In genomic region chr1:162019006-162019405, GRCh38 we compare ENCODE assay signal across 1 cellular context.
A peak's percentile ranks its signal among the peaks of the same experiment; 100 is the strongest.
TF ChIP-seq lines count a peak whose summit lies in the region.

No MANE protein-coding gene starts in this region.

TF ChIP-seq in SK-N-SH, 30 proteins besides CTCF, POLR2A, EP300 and RAD21 (continued from another document):
- TF ChIP-seq REST (IDR thresholded peaks at IDR 0.05; ENCODE audit: low read depth, low read length) (no peak), RXRA (IDR thresholded peaks at IDR 0.05; ENCODE audit: borderline replicate concordance, low read depth) (no peak), GABPA (IDR thresholded peaks at IDR 0.05; ENCODE audit: low read depth) (no peak), TAF1 (IDR thresholded peaks at IDR 0.05; ENCODE audit: borderline replicate concordance, low read depth, low read length) (no peak), MAX (IDR thresholded peaks at IDR 0.05; ENCODE audit: low read depth) (peak; percentile 9; the same call in 1 of the 2 replicates), POLR2AphosphoS5 (IDR thresholded peaks at IDR 0.05; ENCODE audit: low read depth, low read length) (no peak; the same call in 1 of the 2 replicates), NRF1 (IDR thresholded peaks at IDR 0.05; ENCODE audit: low read depth, low read length) (no peak), TCF12 (IDR thresholded peaks at IDR 0.05) (peak; percentile 86), JUND (IDR thresholded peaks at IDR 0.05) (peak; percentile 52), YY1 (IDR thresholded peaks at IDR 0.05; ENCODE audit: low read depth) (no peak)
